13 cellular contexts compared by ENCODE assay signal in genomic region chr12:46065412-46066166, GRCh38.
DNase-seq lines count a peak whose midpoint lies in the region; ATAC-seq and TF ChIP-seq lines count a peak whose summit lies in the region.
"Had no signal": no experiment of that assay in that cellular context is flagged by ENCODE, and none has a peak within 500 bp of the region (broad histone marks: within the 10 kb centered on the region; RNA-seq: fewer than 3 reads in every experiment).

No MANE protein-coding gene starts in this region.

- DNase-seq in MV-4-11 (lab: John Stamatoyannopoulos, UW) (peak; percentile 72), stomach (no peak), NCI-H748 (lab: John Stamatoyannopoulos, UW; ENCODE audit: unreplicated experiment) (no peak), trophoblast cell (no peak), A172 (ENCODE audit: low spot score) (no peak)
- DNase-seq: activated CD8-positive, alpha-beta memory T cell treated with anti-CD3 and anti-CD28 coated beads, Interleukin-2, amount 50 U/mL, for 48 hours; CD4-positive, alpha-beta T cell; midbrain; NCI-H1092; stimulated activated CD4-positive, alpha-beta T cell treated with anti-CD3 and anti-CD28 coated beads, Interleukin-1b, Interleukin-23, amount 100 ng/mL, for 48 hours had no signal

- no peak overlapping the region for H4K8ac ChIP-seq in trophoblast cell (ENCODE audit: low read depth, low read length)

- WGBS in stomach, 5 donors, result 66 to 85% (median 81%) methylated on average over 3 of the region's 3 CpGs
- WGBS in trophoblast cell (ENCODE audit: extremely low coverage, insufficient coverage, insufficient read length), result no CpG with 5 or more reads among the region's 3 CpGs

- intact Hi-C loops in stomach (cut with DNase I; ENCODE audit: low total_unique reads), result no loop called here

- H3K18ac ChIP-seq in trophoblast cell (ENCODE audit: low read length), result no peak overlapping the region

- H3K4me2 ChIP-seq in trophoblast cell (ENCODE audit: low read length), result no peak overlapping the region

- H2BK120ac ChIP-seq in trophoblast cell (ENCODE audit: insufficient read depth, low read length, poor library complexity), result no peak overlapping the region

- no peak overlapping the region for H2AFZ ChIP-seq in trophoblast cell (ENCODE audit: insufficient read depth, low read length, poor library complexity)

- H2BK5ac ChIP-seq in trophoblast cell (ENCODE audit: low read depth, low read length, poor library complexity), result no peak overlapping the region

- H3K4me3 ChIP-seq in stomach (no peak overlapping the region), trophoblast cell (ENCODE audit: low read depth, low read length) (no peak overlapping the region)

- no peak overlapping the region for H4K12ac ChIP-seq in trophoblast cell (ENCODE audit: low read depth, low read length)

- H3K27me3 ChIP-seq in stomach (no peaks in the 10 kb centered on the region), trophoblast cell (ENCODE audit: insufficient read depth, low read length) (no peaks in the 10 kb centered on the region)

- H3K27ac ChIP-seq in stomach (no peak overlapping the region), trophoblast cell (ENCODE audit: low read depth, low read length) (no peak overlapping the region)

- TF ChIP-seq POLR2A in stomach (IDR thresholded peaks at IDR 0.05), result no peak

- H4K91ac ChIP-seq in trophoblast cell (ENCODE audit: low read depth, low read length), result no peak overlapping the region

- H2AK5ac ChIP-seq in trophoblast cell (ENCODE audit: low read length), result no peak overlapping the region

- H3K9me3 ChIP-seq in stomach (peaks cover 0 to under 1% (median 0%) of the 10 kb centered on the region in 4 donors), trophoblast cell (ENCODE audit: insufficient read depth, low read depth, low read length) (no peaks in the 10 kb centered on the region)

- peak; percentile 74 for ATAC-seq in GM18517 (IDR thresholded peaks at IDR 0.05; ENCODE audit: unreplicated experiment)
- ATAC-seq in GM21390 (IDR thresholded peaks at IDR 0.05; ENCODE audit: unreplicated experiment), result peak; percentile 80
- ATAC-seq in HG02973 (IDR thresholded peaks at IDR 0.05; ENCODE audit: unreplicated experiment), result peak; percentile 62

- no peak overlapping the region for H3K9ac ChIP-seq in trophoblast cell (ENCODE audit: low read length)

- no peak overlapping the region for H3K14ac ChIP-seq in trophoblast cell (ENCODE audit: low read length)

- no peak overlapping the region for H3K4ac ChIP-seq in trophoblast cell (ENCODE audit: low read depth, low read length)

- no peak for TF ChIP-seq CTCF in stomach (IDR thresholded peaks at IDR 0.05)

- H3K4me1 ChIP-seq in stomach (no peaks in the 10 kb centered on the region), trophoblast cell (ENCODE audit: control insufficient read depth in 1 of 2, insufficient read depth in 2 of 2, low read length in 2 of 2) (no peaks in the 10 kb centered on the region)

- H3K23ac ChIP-seq in trophoblast cell (ENCODE audit: low read length), result no peak overlapping the region

- TF ChIP-seq EP300 in stomach (IDR thresholded peaks at IDR 0.05), result no peak

- H3K36me3 ChIP-seq in stomach (no peaks in the 10 kb centered on the region), trophoblast cell (ENCODE audit: control insufficient read depth in 1 of 2, insufficient read depth in 2 of 2, low read length in 2 of 2) (no peaks in the 10 kb centered on the region)

- H2BK12ac ChIP-seq in trophoblast cell (ENCODE audit: low read length), result no peak overlapping the region

- no peaks in the 10 kb centered on the region for H3K79me1 ChIP-seq in trophoblast cell (ENCODE audit: low read length)

- no peaks in the 10 kb centered on the region for H3K79me2 ChIP-seq in trophoblast cell (ENCODE audit: control insufficient read depth, insufficient read depth, low read length, poor library complexity)
